In genomic region chr2:75612862-75613243, GRCh38 we compare ENCODE assay signal across 1 cellular context.
A peak's percentile ranks its signal among the peaks of the same experiment; 100 is the strongest.
TF ChIP-seq lines count a peak whose summit lies in the region.

No MANE protein-coding gene starts in this region.

TF ChIP-seq in HepG2, 621 proteins besides CTCF, POLR2A, EP300 and RAD21:
- TF ChIP-seq ZNF281 (CRISPR knock-in tag; IDR thresholded peaks at IDR 0.05; ENCODE audit: borderline replicate concordance), result no peak
- TF ChIP-seq GABPA (IDR thresholded peaks at IDR 0.05; ENCODE audit: low read depth, low read length), result no peak
- peak; percentile 31; the same call in 1 of the 2 replicates for TF ChIP-seq GABPA (CRISPR knock-in tag; IDR thresholded peaks at IDR 0.05; ENCODE audit: low read depth)
- TF ChIP-seq ZNF143 (CRISPR knock-in tag; IDR thresholded peaks at IDR 0.05), result peak; percentile 44
